Comparison of ENCODE assay signal across 8 cellular contexts in the genomic region with DNA sequence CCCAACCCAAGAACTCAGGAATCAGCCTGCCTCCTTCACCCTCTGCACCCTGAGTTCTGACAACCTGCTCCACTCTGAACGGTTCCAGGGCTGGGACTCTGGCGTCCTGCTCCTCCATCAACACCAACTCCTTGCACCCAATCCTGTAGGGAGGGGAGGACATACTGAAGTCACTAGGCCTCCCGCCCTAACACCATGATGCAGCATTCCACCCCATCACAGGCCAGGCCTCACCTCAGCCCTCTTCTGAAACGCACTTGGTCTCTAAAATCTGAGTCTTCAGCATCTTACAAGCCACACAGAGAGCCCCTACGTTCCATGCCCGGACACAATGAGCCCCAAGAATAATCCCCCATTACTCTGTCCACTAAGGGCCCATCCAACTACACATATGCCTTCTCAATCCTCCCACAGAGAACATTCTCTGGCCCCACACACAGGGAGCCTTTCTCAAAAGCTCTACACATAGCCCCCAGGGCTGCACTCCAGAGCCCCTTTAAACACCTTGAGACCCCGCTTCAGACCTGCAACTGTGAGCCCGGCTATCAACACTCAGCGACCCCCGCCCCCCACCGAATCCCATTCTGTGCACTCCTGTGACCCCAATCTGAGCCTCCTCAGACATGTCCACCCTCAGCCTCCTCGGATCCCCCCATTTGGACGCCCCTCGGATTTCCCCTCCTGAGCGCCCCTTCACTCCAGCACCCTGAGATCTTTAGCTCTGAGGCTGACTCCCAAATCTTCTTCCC. TPM values are rescaled to one million over a fixed set of nuclear protein-coding genes. Genes with fewer than 3 reads are reported as not detected.
DNase-seq lines count a peak whose midpoint lies in the region; ATAC-seq and TF ChIP-seq lines count a peak whose summit lies in the region.

No MANE protein-coding gene starts in this region.

- TF ChIP-seq CTCF in left ventricle myocardium inferior (IDR thresholded peaks at IDR 0.05; ENCODE audit: borderline replicate concordance) (no peak), body of pancreas (IDR thresholded peaks at IDR 0.05) (no peak)

- WGBS in body of pancreas, 2 donors, result 26 to 28% methylated on average over 12 to 15 of the region's 15 CpGs
- WGBS in mesendoderm (ENCODE audit: extremely low coverage, insufficient coverage, low lambda C conversion rate), result no CpG with 5 or more reads among the region's 15 CpGs
- 26 to 28% methylated on average over 15 of the region's 15 CpGs for WGBS in aorta, 2 donors

- H3K4me1 ChIP-seq in left ventricle myocardium inferior, result peaks cover 33% of the 10 kb centered on the region
- peaks cover 25% of the 10 kb centered on the region for H3K4me1 ChIP-seq in body of pancreas
- H3K4me1 ChIP-seq in mesendoderm (ENCODE audit: control insufficient read depth, low read depth, low read length), result peaks cover 3% of the 10 kb centered on the region
- H3K4me1 ChIP-seq in aorta (ENCODE audit: control insufficient read depth in 1 of 2, insufficient read depth in 2 of 2, low read length in 2 of 2), result no peaks in the 10 kb centered on the region

- no peak overlapping the region for H4K5ac ChIP-seq in mesendoderm (ENCODE audit: low read length)

- TF ChIP-seq POLR2A in body of pancreas (IDR thresholded peaks at IDR 0.05), result no peak

- no peak overlapping the region for H2BK15ac ChIP-seq in mesendoderm (replicated peaks; ENCODE audit: low read depth)

- peak overlapping the region; percentile 90 for H3K56ac ChIP-seq in mesendoderm (ENCODE audit: low read length)

- H3K4ac ChIP-seq in mesendoderm (ENCODE audit: low read depth, low read length), result peak overlapping the region; percentile 66

- ATAC-seq in left cardiac atrium, result no peak
- ATAC-seq in body of pancreas, result no peak
- ATAC-seq in aorta (ENCODE audit: low FRiP score), result no peak

- H3K36me3 ChIP-seq in left ventricle myocardium inferior (no peaks in the 10 kb centered on the region), body of pancreas (replicated peaks in 1 of 2; ENCODE audit: insufficient read depth in 1 of 2, low read depth in 2 of 2) (no peaks in the 10 kb centered on the region), mesendoderm (ENCODE audit: control insufficient read depth, insufficient read depth, low read length) (no peaks in the 10 kb centered on the region), aorta (ENCODE audit: control insufficient read depth in 1 of 2, insufficient read depth in 2 of 2, low read length in 1 of 2) (no peaks in the 10 kb centered on the region)

- H3K23ac ChIP-seq in mesendoderm (ENCODE audit: low read length), result no peak overlapping the region

- no peak overlapping the region for H2BK5ac ChIP-seq in mesendoderm (ENCODE audit: low read length)

- H3K9me3 ChIP-seq in left ventricle myocardium inferior (replicated peaks) (no peaks in the 10 kb centered on the region), body of pancreas (no peaks in the 10 kb centered on the region), aorta (ENCODE audit: control insufficient read depth, low read length) (no peaks in the 10 kb centered on the region)

- H3K9ac ChIP-seq in mesendoderm (ENCODE audit: low read length), result peak overlapping the region; percentile 93

- peak overlapping the region; percentile 44 for H3K4me2 ChIP-seq in mesendoderm (ENCODE audit: low read length)

- no peak overlapping the region for H2BK120ac ChIP-seq in mesendoderm (ENCODE audit: low read depth, low read length)

- no peak overlapping the region for H4K8ac ChIP-seq in mesendoderm (ENCODE audit: low read depth, low read length)

- H3K18ac ChIP-seq in mesendoderm (ENCODE audit: low read length), result peak overlapping the region; percentile 41

- DNase-seq in left ventricle myocardium inferior (no peak), left cardiac atrium (no peak), body of pancreas (no peak), mesendoderm (no peak), aorta (no peak), HT-29 (ENCODE audit: low spot score) (no peak), DMS79 treated with DMSO at 0.1 percent for 48 hours (lab: John Stamatoyannopoulos, UW) (no peak), OCI-M1 (lab: John Stamatoyannopoulos, UW) (no peak)

- H3K4me3 ChIP-seq in left ventricle myocardium inferior (peak overlapping the region; percentile 82), body of pancreas (peak overlapping the region; percentile 9 to 16), mesendoderm (ENCODE audit: low read length) (peak overlapping the region; percentile 91), aorta (ENCODE audit: low read length in 2 of 2) (peak overlapping the region; percentile 67 to 73)

- intact Hi-C loops in left ventricle myocardium inferior (cut with micrococcal nuclease) (no loop called here), left cardiac atrium (cut with DNase I) (no loop called here), body of pancreas (cut with DNase I) (no loop called here), aorta (cut with DNase I) (loop anchor here in 1 of 2 donors (5.0 kb wide), 1 partner anchor 39 kb away; a partner anchor contains a TSS)

- peak overlapping the region; percentile 84 for H3K27ac ChIP-seq in left ventricle myocardium inferior (replicated peaks)
- peak overlapping the region; percentile 49 to 70 (median 56) for H3K27ac ChIP-seq in body of pancreas
- no peak overlapping the region for H3K27ac ChIP-seq in mesendoderm (ENCODE audit: low read depth, low read length)
- peak overlapping the region in 1 of 2 donors; percentile 22 for H3K27ac ChIP-seq in aorta (ENCODE audit: low read depth in 1 of 2, low read length in 2 of 2)

- peaks cover 11% of the 10 kb centered on the region for H3K79me1 ChIP-seq in mesendoderm (ENCODE audit: low read length)

- H2AK5ac ChIP-seq in mesendoderm (ENCODE audit: low read length), result peak overlapping the region; percentile 56

- peaks cover 2% of the 10 kb centered on the region for H3K79me2 ChIP-seq in mesendoderm (ENCODE audit: control insufficient read depth, insufficient read depth, low read length)

- H3K27me3 ChIP-seq in left ventricle myocardium inferior (ENCODE audit: low read depth) (no peaks in the 10 kb centered on the region), body of pancreas (no peaks in the 10 kb centered on the region), mesendoderm (ENCODE audit: insufficient read depth, low read length, poor library complexity) (no peaks in the 10 kb centered on the region), aorta (ENCODE audit: control insufficient read depth in 1 of 2, insufficient read depth in 2 of 2, low read length in 1 of 2) (no peaks in the 10 kb centered on the region)

RNA-seq across cellular contexts. Expression of a gene that starts 0.6 kb away (rescaled TPM):
- total RNA-seq in left ventricle myocardium inferior, result 11.8 TPM
- total RNA-seq in left cardiac atrium, result 10 to 100 TPM; 11.6 to 13.2 TPM
- total RNA-seq in body of pancreas, result 10 to 100 TPM in 1 of 2 donors, 1 to 10 TPM in 1; 9.6 to 33.0 TPM
- polyA plus RNA-seq in mesendoderm (2013, experiment 1 of 2), result 25.6 TPM
- 23.7 TPM for polyA plus RNA-seq in mesendoderm (2013, experiment 2 of 2)
- 10 to 100 TPM; 14.0 to 15.3 TPM for total RNA-seq in aorta
- 10 to 100 TPM; 10.3 to 25.6 TPM for polyA plus RNA-seq in aorta
- 90.6 and 124 TPM in 2 replicates for total RNA-seq in HT-29 (2014; rRNA removed; shearing (Covaris generic))

RNA-seq across cellular contexts. Expression of a gene that starts 4.8 kb away (rescaled TPM):
- total RNA-seq in left ventricle myocardium inferior, result 0.58 TPM
- total RNA-seq in left cardiac atrium, result under 1 TPM in 1 of 2 donors, not detected in 1; 0.27 TPM
- total RNA-seq in body of pancreas, result 1 to 10 TPM; 4.9 to 9.3 TPM
- polyA plus RNA-seq in mesendoderm (2013, experiment 1 of 2), result 19.1 TPM
- 19.3 TPM for polyA plus RNA-seq in mesendoderm (2013, experiment 2 of 2)
- total RNA-seq in aorta, result 1 to 10 TPM; 1.0 to 1.4 TPM
- 1 to 10 TPM in 1 of 2 donors, not detected in 1; 2.3 TPM for polyA plus RNA-seq in aorta
- total RNA-seq in HT-29 (2014; rRNA removed; shearing (Covaris generic)), result 8.6 and 9.4 TPM in 2 replicates

RNA-seq across cellular contexts. Expression of a gene that starts 18.5 kb away (rescaled TPM):
- 10.3 TPM for total RNA-seq in left ventricle myocardium inferior
- 10 to 100 TPM; 11.4 to 16.0 TPM for total RNA-seq in left cardiac atrium
- 10 to 100 TPM; 33.9 to 39.2 TPM for total RNA-seq in body of pancreas
- polyA plus RNA-seq in mesendoderm (2013, experiment 1 of 2), result 13.9 TPM
- 14.6 TPM for polyA plus RNA-seq in mesendoderm (2013, experiment 2 of 2)
- 10 to 100 TPM; 11.6 to 16.6 TPM for total RNA-seq in aorta
- 10 to 100 TPM; 11.1 to 26.1 TPM for polyA plus RNA-seq in aorta
- total RNA-seq in HT-29 (2014; rRNA removed; shearing (Covaris generic)), result 70.6 and 70.7 TPM in 2 replicates

RNA-seq across cellular contexts. Expression of a gene that starts 19.2 kb away (rescaled TPM):
- total RNA-seq in left ventricle myocardium inferior (5.4 TPM), left cardiac atrium (1 to 10 TPM; 7.2 to 7.9 TPM), body of pancreas (1 to 10 TPM; 3.3 to 4.9 TPM), aorta (10 to 100 TPM; 35.1 to 37.1 TPM)
- 6.4 TPM for polyA plus RNA-seq in mesendoderm (2013, experiment 1 of 2)
- 6.7 TPM for polyA plus RNA-seq in mesendoderm (2013, experiment 2 of 2)
- 10 to 100 TPM in 1 of 2 donors, 1 to 10 TPM in 1; 8.9 to 22.2 TPM for polyA plus RNA-seq in aorta
- 0.13 and 0.31 TPM in 2 replicates for total RNA-seq in HT-29 (2014; rRNA removed; shearing (Covaris generic))

RNA-seq across cellular contexts. Expression of a gene that starts 40.6 kb away (rescaled TPM):
- total RNA-seq in left ventricle myocardium inferior (4.2 TPM), left cardiac atrium (1 to 10 TPM; 2.3 to 4.4 TPM), body of pancreas (1 to 10 TPM; 1.3 to 6.0 TPM), aorta (1 to 10 TPM; 1.8 to 4.1 TPM)
- polyA plus RNA-seq in mesendoderm (2013, experiment 1 of 2), result 2.2 TPM
- polyA plus RNA-seq in mesendoderm (2013, experiment 2 of 2), result 2.1 TPM
- 1 to 10 TPM; 2.9 to 3.6 TPM for polyA plus RNA-seq in aorta
- total RNA-seq in HT-29 (2014; rRNA removed; shearing (Covaris generic)), result 4.3 and 7.2 TPM in 2 replicates

Comparison
In these comparisons a context has a peak if more than half of its experiments do, and no peak if none do; other contexts are left out.
1. H3K4me3 ChIP-seq: peak in every context shown above with its lines; median percentile 91 in mesendoderm; 82 in left ventricle myocardium inferior; 70 in aorta; 12 in body of pancreas.